ENCODE assay signal across 16 cellular contexts in genomic region chr22:25548866-25549464, GRCh38. TPM values are rescaled to one million over a fixed set of nuclear protein-coding genes. Genes with fewer than 3 reads are reported as not detected.
DNase-seq lines count a peak whose midpoint lies in the region; ATAC-seq, FAIRE-seq and TF ChIP-seq lines count a peak whose summit lies in the region.
"Had no signal": no experiment of that assay in that cellular context is flagged by ENCODE, and none has a peak within 500 bp of the region (broad histone marks: within the 10 kb centered on the region; RNA-seq: fewer than 3 reads in every experiment).

No MANE protein-coding gene starts in this region.

- DNase-seq in NCI-H146 (lab: John Stamatoyannopoulos, UW) (peak; percentile 20), NCI-H146 treated with DMSO at 0.1 percent for 48 hours (lab: John Stamatoyannopoulos, UW; ENCODE audit: unreplicated experiment) (no peak), NB4 (ENCODE audit: low read depth) (peak; percentile 27), bronchial epithelial cell (ENCODE audit: low read depth) (no peak)
- no peak for DNase-seq in activated CD4-positive, alpha-beta T cell treated with anti-CD3 and anti-CD28 coated beads, Interleukin-2, amount 50 U/mL, for 1 hour
- DNase-seq: CD8-positive, alpha-beta T cell; DMS 273 treated with DMSO at 0.1 percent for 48 hours; GDM1; GM23248; IMR-90; KBM-7 had no signal

- H3K4me3 ChIP-seq in NB4 (ENCODE audit: low read depth, low read length), result no peak overlapping the region
- H3K4me3 ChIP-seq in bronchial epithelial cell (ENCODE audit: low read depth, low read length), result no peak overlapping the region
- H3K4me3 ChIP-seq: GM23248 had no signal

- TF ChIP-seq POLR2A in NB4 (IDR thresholded peaks at IDR 0.05; ENCODE audit: extremely low read depth, insufficient read length), result no peak

- H3K27me3 ChIP-seq in bronchial epithelial cell (ENCODE audit: control insufficient read depth, insufficient read depth, low read length), result no peaks in the 10 kb centered on the region

- no peaks in the 10 kb centered on the region for H3K36me3 ChIP-seq in bronchial epithelial cell (ENCODE audit: control insufficient read depth, insufficient read depth, low read length)

- ATAC-seq in GM21360 (IDR thresholded peaks at IDR 0.05; ENCODE audit: unreplicated experiment) (no peak), GM18511 (IDR thresholded peaks at IDR 0.05; ENCODE audit: unreplicated experiment) (no peak), HG03097 (IDR thresholded peaks at IDR 0.05; ENCODE audit: low FRiP score, unreplicated experiment) (no peak)
- ATAC-seq: CD8-positive, alpha-beta T cell; HCT116 had no signal

- peak; percentile 23 for FAIRE-seq in bronchial epithelial cell (lab: Jason Lieb, UNC)
- FAIRE-seq: H54 had no signal

- no peak for TF ChIP-seq CTCF in NB4 (IDR thresholded peaks at IDR 0.05; ENCODE audit: low read depth, low read length)
- no peak for TF ChIP-seq CTCF in bronchial epithelial cell (IDR thresholded peaks at IDR 0.05; ENCODE audit: insufficient read depth, low read length, severe bottlenecking)

RNA-seq across cellular contexts. Expression of gene GRK3, which starts 15.5 kb away (rescaled TPM):
- 4.2 and 4.6 TPM in 2 replicates for total RNA-seq in bronchial epithelial cell

Comparison
In these comparisons a context has a peak if more than half of its experiments do, and no peak if none do; other contexts are left out.
1. DNase-seq: peak in NCI-H146 (single experiment) and NB4 (single experiment); none in NCI-H146 treated with DMSO at 0.1 percent for 48 hours (single experiment), bronchial epithelial cell (single experiment) and activated CD4-positive, alpha-beta T cell treated with anti-CD3 and anti-CD28 coated beads, Interleukin-2, amount 50 U/mL, for 1 hour (single experiment).